Comparison of ENCODE assay signal across 9 cellular contexts in genomic region chr2:216687646-216688045, GRCh38. TPM values are rescaled to one million over a fixed set of nuclear protein-coding genes. Genes with fewer than 3 reads are reported as not detected.
A peak's percentile ranks its signal among the peaks of the same experiment; 100 is the strongest.
DNase-seq lines count a peak whose midpoint lies in the region; ATAC-seq and TF ChIP-seq lines count a peak whose summit lies in the region.
"Had no signal": no experiment of that assay in that cellular context is flagged by ENCODE, and none has a peak within 500 bp of the region (broad histone marks: within the 10 kb centered on the region; RNA-seq: fewer than 3 reads in every experiment).

No MANE protein-coding gene starts in this region.

- no peak overlapping the region for H3K4me2 ChIP-seq in HCT116 (ENCODE audit: low read length)

- no peak overlapping the region for H3K4me3 ChIP-seq in HCT116 (replicated peaks in 1 of 2; ENCODE audit: low read depth in 1 of 2, low read length in 2 of 2)
- H3K4me3 ChIP-seq in muscle layer of colon (ENCODE audit: low read depth in 1 of 2, low read length in 2 of 2) = no peak overlapping the region

- BruUV-seq in Calu3 (replicated peaks; lab: Mats Ljungman, UMichigan) (no TSS peak), HCT116 (replicated peaks; lab: Mats Ljungman, UMichigan) (no TSS peak)

- H3K79me2 ChIP-seq in HCT116 (ENCODE audit: insufficient read depth, low read length) = no peaks in the 10 kb centered on the region

- RAD21 ChIA-PET in HCT116 (lab: Charles Lee; ENCODE audit: low non-redundant PET in 1 of 2, low total read pairs in 2 of 2, uncharacterized antibody in 2 of 2, unreplicated experiment in 2 of 2) = no interaction called here

- H3K4me3 Mint-ChIP-seq in Calu3 (ENCODE audit: low read depth, unreplicated experiment) = no peak overlapping the region
- H3K4me3 Mint-ChIP-seq in activated naive CD8-positive, alpha-beta T cell treated with anti-CD3 and anti-CD28 coated beads for 36 hours = no peak overlapping the region
- H3K4me3 Mint-ChIP-seq: T-cell had no signal

- H3K36me3 Mint-ChIP-seq in Calu3 (ENCODE audit: insufficient read depth, unreplicated experiment) = peaks cover 9% of the 10 kb centered on the region
- no peaks in the 10 kb centered on the region for H3K36me3 Mint-ChIP-seq in activated naive CD8-positive, alpha-beta T cell treated with anti-CD3 and anti-CD28 coated beads for 36 hours
- H3K36me3 Mint-ChIP-seq: T-cell had no signal

- intact Hi-C loops in Calu3 (cut with micrococcal nuclease; ENCODE audit: unreplicated experiment) = no loop called here
- intact Hi-C loops in HCT116 (cut with micrococcal nuclease) = loop anchor here (1.0 to 10.0 kb wide), 2 partner anchors 273 to 823 kb away; partner anchors contain the start of gene SMARCAL1

- no peaks in the 10 kb centered on the region for H3K27me3 Mint-ChIP-seq in Calu3 (ENCODE audit: unreplicated experiment)
- H3K27me3 Mint-ChIP-seq in activated naive CD8-positive, alpha-beta T cell treated with anti-CD3 and anti-CD28 coated beads for 36 hours = peaks cover 54% of the 10 kb centered on the region

- ATAC-seq in HCT116 = peak; percentile 72
- ATAC-seq in HG03469 (IDR thresholded peaks at IDR 0.05; ENCODE audit: unreplicated experiment) = no peak
- no peak for ATAC-seq in HG03378 (IDR thresholded peaks at IDR 0.05; ENCODE audit: unreplicated experiment)
- ATAC-seq: T-cell had no signal

- H3K27ac ChIP-seq in HCT116 (ENCODE audit: low read depth, low read length) (no peak overlapping the region), muscle layer of colon (ENCODE audit: low read depth, low read length) (peak overlapping the region; percentile 59)

- peaks cover 28% of the 10 kb centered on the region for H3K4me1 Mint-ChIP-seq in Calu3 (ENCODE audit: low read depth, unreplicated experiment)
- H3K4me1 Mint-ChIP-seq in activated naive CD8-positive, alpha-beta T cell treated with anti-CD3 and anti-CD28 coated beads for 36 hours = peaks cover 13% of the 10 kb centered on the region

- H3K4me1 ChIP-seq in HCT116 (ENCODE audit: control insufficient read depth in 1 of 2, insufficient read depth in 2 of 2, low read length in 2 of 2) (peaks cover 0 to 27% of the 10 kb centered on the region in 2 experiments; a peak in 2 of 4 replicates), muscle layer of colon (ENCODE audit: insufficient read depth, low read length) (peaks cover 77% of the 10 kb centered on the region)

- peak; percentile 48 for TF ChIP-seq RAD21 in HCT116 (IDR thresholded peaks at IDR 0.05; ENCODE audit: low read depth)

- peak; percentile 35 for DNase-seq in Calu3
- peak; percentile 26 for DNase-seq in HCT116 (ENCODE audit: low read depth, low spot score)
- DNase-seq in activated naive CD8-positive, alpha-beta T cell treated with anti-CD3 and anti-CD28 coated beads for 36 hours = peak; percentile 43
- no peak for DNase-seq in mesenteric fat pad (ENCODE audit: low spot score)
- no peak for DNase-seq in NCI-H1092 treated with DMSO at 0.1 percent for 48 hours (lab: John Stamatoyannopoulos, UW)

- H4K20me1 ChIP-seq in HCT116 (ENCODE audit: insufficient read depth) = no peaks in the 10 kb centered on the region

- H3K27me3 ChIP-seq in HCT116 (ENCODE audit: insufficient read depth, low read length) (no peaks in the 10 kb centered on the region), muscle layer of colon (ENCODE audit: control insufficient read depth in 1 of 2, insufficient read depth in 2 of 2, low read length in 2 of 2) (no peaks in the 10 kb centered on the region)

- H3K9ac ChIP-seq in HCT116 (ENCODE audit: low read length) (no peak overlapping the region), muscle layer of colon (ENCODE audit: low read length) (no peak overlapping the region)

- H3K9me3 ChIP-seq in HCT116 (ENCODE audit: control insufficient read depth in 1 of 2, insufficient read depth in 1 of 2, low read depth in 1 of 2, low read length in 2 of 2) = no peaks in the 10 kb centered on the region
- H3K9me3 ChIP-seq in muscle layer of colon (ENCODE audit: low read length) = no peaks in the 10 kb centered on the region

- no peak for TF ChIP-seq POLR2A in HCT116 (IDR thresholded peaks at IDR 0.05; ENCODE audit: borderline replicate concordance, extremely low read depth, insufficient read depth, insufficient read length)

- no peaks in the 10 kb centered on the region for H3K9me3 Mint-ChIP-seq in Calu3 (ENCODE audit: low read depth, unreplicated experiment)
- no peaks in the 10 kb centered on the region for H3K9me3 Mint-ChIP-seq in activated naive CD8-positive, alpha-beta T cell treated with anti-CD3 and anti-CD28 coated beads for 36 hours
- H3K9me3 Mint-ChIP-seq: T-cell had no signal

- TF ChIP-seq CTCF in Calu3 (IDR thresholded peaks at IDR 0.05; ENCODE audit: unreplicated experiment) = peak; percentile 38
- peak; percentile 40 to 87 (median 64); a peak in 5 of 6 replicates for TF ChIP-seq CTCF in HCT116 (IDR thresholded peaks at IDR 0.05 in 2 of 3, conservative IDR thresholded peaks at IDR 0.05 in 1 of 3; ENCODE audit: borderline replicate concordance in 1 of 3, insufficient read depth in 1 of 3, low read depth in 2 of 3, low read length in 2 of 3)

- H3K9me2 ChIP-seq in HCT116 (ENCODE audit: insufficient read depth) = no peaks in the 10 kb centered on the region

- POLR2A ChIA-PET in HCT116 (lab: Charles Lee) = no interaction called here

- H2AFZ ChIP-seq in HCT116 (ENCODE audit: low read depth, low read length, poor library complexity, severe bottlenecking) = no peak overlapping the region

- no peaks in the 10 kb centered on the region for H3K36me3 ChIP-seq in HCT116 (ENCODE audit: control insufficient read depth in 1 of 2, insufficient read depth in 2 of 2, low read length in 2 of 2)
- H3K36me3 ChIP-seq in muscle layer of colon (ENCODE audit: insufficient read depth, low read length) = peaks cover 64% of the 10 kb centered on the region

- CTCF ChIA-PET in Calu3 (lab: Charles Lee) (no interaction called here), HCT116 (lab: Charles Lee) (interaction anchor here (0.7 to 3.7 kb wide), 8 partner anchors 8 to 1069 kb away, joined by 3 to 27 read pairs (median 4); partner anchors contain the start of gene IGFBP5)

- H3K27ac Mint-ChIP-seq in Calu3 (ENCODE audit: unreplicated experiment) = no peak overlapping the region
- no peak overlapping the region for H3K27ac Mint-ChIP-seq in activated naive CD8-positive, alpha-beta T cell treated with anti-CD3 and anti-CD28 coated beads for 36 hours
- H3K27ac Mint-ChIP-seq: T-cell had no signal

TF ChIP-seq in HCT116, 20 proteins besides CTCF, POLR2A, EP300 and RAD21:
- TF ChIP-seq YY1 (IDR thresholded peaks at IDR 0.05; ENCODE audit: extremely low read depth, insufficient replicate concordance, low read depth, low read length) (no peak), ZFX (IDR thresholded peaks at IDR 0.05) (no peak)

RNA-seq across cellular contexts. Expression of gene IGFBP5, which starts 7.7 kb away (rescaled TPM):
- total RNA-seq in Calu3 (2022) = 8.7 and 14.8 TPM in 2 replicates
- total RNA-seq in HCT116 (2021; ENCODE audit: unreplicated experiment) = 3.9 TPM
- polyA plus RNA-seq in HCT116 (2012) = 0.01 TPM in 2 replicates
- not detected for total RNA-seq in activated naive CD8-positive, alpha-beta T cell treated with anti-CD3 and anti-CD28 coated beads for 36 hours
- 497 TPM for total RNA-seq in mesenteric fat pad

RNA-seq across cellular contexts. Expression of gene IGFBP2, which starts 54.4 kb away (rescaled TPM):
- 164 and 175 TPM in 2 replicates for total RNA-seq in Calu3 (2022)
- 143 TPM for total RNA-seq in HCT116 (2021; ENCODE audit: unreplicated experiment)
- polyA plus RNA-seq in HCT116 (2012) = 167 and 179 TPM in 2 replicates
- total RNA-seq in activated naive CD8-positive, alpha-beta T cell treated with anti-CD3 and anti-CD28 coated beads for 36 hours = 10 to 100 TPM; 38.2 to 39.1 TPM
- 59.9 TPM for total RNA-seq in mesenteric fat pad

Comparison
In these comparisons a context has a peak if more than half of its experiments do, and no peak if none do; other contexts are left out.
1. DNase-seq: peak in Calu3 (single experiment), HCT116 (single experiment) and activated naive CD8-positive, alpha-beta T cell treated with anti-CD3 and anti-CD28 coated beads for 36 hours (single experiment); none in mesenteric fat pad (single experiment) and NCI-H1092 treated with DMSO at 0.1 percent for 48 hours (single experiment).
2. RNA of gene IGFBP5, which starts 7.7 kb away (total RNA-seq): 497 TPM in mesenteric fat pad (single experiment); 8.7 to 14.8 TPM in Calu3, 3.9 TPM in HCT116 (single experiment) and not detected in activated naive CD8-positive, alpha-beta T cell treated with anti-CD3 and anti-CD28 coated beads for 36 hours; every median in the first group is over 10 times any median in the second.